12 cellular contexts compared by ENCODE assay signal in the genomic region with DNA sequence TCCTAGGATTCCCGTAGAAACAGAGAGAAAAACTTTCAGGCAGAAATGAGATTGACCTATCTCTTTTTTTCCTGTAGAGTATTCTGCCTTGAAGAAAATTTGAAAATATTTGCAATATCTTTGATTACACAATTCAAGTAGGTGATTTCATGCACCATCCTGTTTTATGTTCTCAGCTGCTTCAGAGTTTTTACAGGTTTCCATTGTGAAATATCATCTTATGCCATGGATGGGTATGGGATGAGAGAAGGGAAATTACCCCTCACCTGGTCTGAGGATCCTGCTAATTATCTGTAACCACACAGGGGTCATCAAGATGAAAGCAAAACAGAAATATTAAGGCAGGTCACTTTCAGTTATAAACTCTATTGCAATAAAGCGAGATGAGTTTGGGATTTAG.
"Had no signal": no experiment of that assay in that cellular context is flagged by ENCODE, and none has a peak within 500 bp of the region (broad histone marks: within the 10 kb centered on the region; RNA-seq: fewer than 3 reads in every experiment).

No MANE protein-coding gene starts in this region.

- H3K27me3 ChIP-seq: foreskin keratinocyte, tibial nerve, uterus had no signal

- ATAC-seq: activated T-cell treated with anti-CD3 and anti-CD28 coated beads, Interleukin-2, amount 50 U/mL, for 72 hours; effector memory CD8-positive, alpha-beta T cell; lower lobe of right lung; stimulated activated naive CD8-positive, alpha-beta T cell treated with anti-CD3 and anti-CD28 coated beads, Interleukin-15, Interleukin-2, amounts not matched to agents 100 U/mL and 50 U/mL, for 24 hours had no signal

- H3K4me1 ChIP-seq: foreskin keratinocyte, lower lobe of right lung, uterus had no signal

- H3K27ac ChIP-seq: foreskin keratinocyte, lower lobe of right lung, tibial nerve, uterus had no signal

- H3K36me3 ChIP-seq: lower lobe of right lung, tibial nerve, uterus had no signal

- FAIRE-seq: keratinocyte had no signal

- DNase-seq: activated CD4-positive, alpha-beta T cell treated with anti-CD3 and anti-CD28 coated beads, Interleukin-2, amount 50 U/mL, for 4 hours; activated gamma-delta T cell treated with Interleukin-2 at 50 U/mL for 16 hours; activated T-cell treated with anti-CD3 and anti-CD28 coated beads, Interleukin-2, amount 50 U/mL, for 72 hours; amniotic stem cell; effector memory CD8-positive, alpha-beta T cell; lower lobe of right lung; stimulated activated naive CD8-positive, alpha-beta T cell treated with anti-CD3 and anti-CD28 coated beads, Interleukin-15, Interleukin-2, amounts not matched to agents 100 U/mL and 50 U/mL, for 24 hours; substantia nigra; uterus had no signal

- H3K4me3 ChIP-seq: lower lobe of right lung, tibial nerve, uterus had no signal

- H3K9me3 ChIP-seq: lower lobe of right lung, tibial nerve, uterus had no signal
